In genomic region chr6:19052219-19052618, GRCh38 we compare ENCODE assay signal across 19 cellular contexts.
DNase-seq lines count a peak whose midpoint lies in the region; ATAC-seq and TF ChIP-seq lines count a peak whose summit lies in the region.
"Had no signal": no experiment of that assay in that cellular context is flagged by ENCODE, and none has a peak within 500 bp of the region (broad histone marks: within the 10 kb centered on the region; RNA-seq: fewer than 3 reads in every experiment).

No MANE protein-coding gene starts in this region.

- peak; percentile 23 for DNase-seq in HT1080 (ENCODE audit: low read depth)
- DNase-seq in astrocyte of the spinal cord (ENCODE audit: low read depth, low spot score), result peak; percentile 44
- DNase-seq in foreskin keratinocyte, result peak; percentile 15 to 59
- DNase-seq in stromal cell of bone marrow (ENCODE audit: low read depth), result peak; percentile 11
- DNase-seq in NCI-H1436 (lab: John Stamatoyannopoulos, UW), result no peak
- no peak for DNase-seq in cerebellar cortex (ENCODE audit: low spot score)
- DNase-seq in NCI-H82 treated with DMSO at 0.1 percent for 48 hours (lab: John Stamatoyannopoulos, UW; ENCODE audit: unreplicated experiment), result no peak
- no peak for DNase-seq in DMS79 (lab: John Stamatoyannopoulos, UW)
- DNase-seq: activated CD4-positive, alpha-beta T cell treated with anti-CD3 and anti-CD28 coated beads for 1 hour; activated effector memory CD4-positive, alpha-beta T cell treated with Interleukin-2 at 50 U/mL for 16 hours; adrenal gland; H9; NCI-H187 treated with DMSO at 0.1 percent for 48 hours; posterior cingulate gyrus; stimulated activated CD4-positive, alpha-beta T cell treated with anti-CD3 and anti-CD28 coated beads, Interleukin-2, amount 100 ng/mL, for 48 hours; stomach had no signal

- H3K27ac ChIP-seq in foreskin keratinocyte, result no peak overlapping the region
- H3K27ac ChIP-seq: adrenal gland, skin epidermis, stomach had no signal

- no peaks in the 10 kb centered on the region for H3K4me1 ChIP-seq in foreskin keratinocyte
- H3K4me1 ChIP-seq: adrenal gland, stomach had no signal

- peak; percentile 79 for ATAC-seq in foreskin keratinocyte
- ATAC-seq: natural killer cell treated with Interleukin-12 subunit alpha and Interleukin-12 subunit beta and Interleukin-15 and Interleukin-18, amount 100 ng/mL, for 72 hours; Right ventricle myocardium inferior had no signal

- in situ Hi-C loops in astrocyte of the spinal cord (cut with HindIII; ENCODE audit: low sequenced_read_pairs), result no loop called here

- no peaks in the 10 kb centered on the region for H3K27me3 ChIP-seq in foreskin keratinocyte
- H3K27me3 ChIP-seq: adrenal gland, stomach had no signal

- no peak overlapping the region for H3K4me3 ChIP-seq in astrocyte of the spinal cord (ENCODE audit: low read depth, low read length)
- H3K4me3 ChIP-seq: adrenal gland, skin epidermis, stomach had no signal

- TF ChIP-seq CTCF in astrocyte of the spinal cord (IDR thresholded peaks at IDR 0.05; ENCODE audit: low read depth, low read length) (no peak), foreskin keratinocyte (conservative IDR thresholded peaks at IDR 0.05) (no peak)

Comparison
In these comparisons a context has a peak if more than half of its experiments do, and no peak if none do; other contexts are left out.
1. DNase-seq: peak in HT1080 (single experiment), astrocyte of the spinal cord (single experiment), foreskin keratinocyte (2 of 2) and stromal cell of bone marrow (single experiment); none in NCI-H1436 (single experiment), cerebellar cortex (single experiment), NCI-H82 treated with DMSO at 0.1 percent for 48 hours (single experiment) and DMS79 (single experiment).